ENCODE assay signal across 1 cellular context in the genomic region with DNA sequence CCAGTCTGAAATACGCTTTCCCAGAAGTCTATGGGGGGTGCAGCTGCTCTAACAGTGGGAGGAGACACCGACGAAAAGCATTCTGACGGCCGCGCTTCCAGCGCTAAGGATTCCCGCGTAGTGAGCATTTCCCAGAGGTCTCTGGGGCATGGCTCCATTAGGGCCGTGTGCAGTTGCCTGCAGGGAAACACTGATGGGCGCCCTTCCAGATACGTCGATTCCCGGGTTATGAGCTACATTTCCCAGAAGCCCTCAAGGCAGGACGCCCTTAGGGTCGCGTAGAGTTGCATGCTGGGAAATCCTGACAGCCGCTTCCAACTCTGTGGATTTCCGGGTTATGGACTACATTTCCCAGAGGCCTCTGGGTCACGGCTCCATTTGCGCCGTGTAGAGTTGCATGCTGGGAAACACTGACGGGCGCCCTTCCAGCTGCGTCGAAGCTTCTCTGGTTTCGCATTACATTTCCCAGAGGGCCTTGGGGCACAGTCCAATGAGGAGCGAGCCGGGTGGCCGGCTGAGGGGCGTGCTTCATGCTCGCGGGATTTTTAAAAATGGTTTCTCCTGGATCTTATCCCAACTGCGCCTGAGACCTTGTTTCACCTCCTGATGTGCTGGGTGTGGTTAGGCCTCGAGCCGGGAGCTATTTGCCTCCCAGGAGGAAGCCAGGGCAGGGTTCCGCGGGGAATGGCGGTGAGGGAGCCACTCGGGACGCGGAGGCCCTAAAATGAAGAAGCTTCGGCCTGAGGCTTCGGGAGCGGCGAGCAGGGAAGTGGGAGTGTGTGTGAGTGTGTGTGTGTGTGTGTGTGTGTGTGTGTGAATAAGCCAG.
A peak's percentile ranks its signal among the peaks of the same experiment; 100 is the strongest.
TF ChIP-seq lines count a peak whose summit lies in the region.

No MANE protein-coding gene starts in this region.

TF ChIP-seq in SK-N-SH, 30 proteins besides CTCF, POLR2A, EP300 and RAD21 (continued from another document):
- TF ChIP-seq, protein P1, sequence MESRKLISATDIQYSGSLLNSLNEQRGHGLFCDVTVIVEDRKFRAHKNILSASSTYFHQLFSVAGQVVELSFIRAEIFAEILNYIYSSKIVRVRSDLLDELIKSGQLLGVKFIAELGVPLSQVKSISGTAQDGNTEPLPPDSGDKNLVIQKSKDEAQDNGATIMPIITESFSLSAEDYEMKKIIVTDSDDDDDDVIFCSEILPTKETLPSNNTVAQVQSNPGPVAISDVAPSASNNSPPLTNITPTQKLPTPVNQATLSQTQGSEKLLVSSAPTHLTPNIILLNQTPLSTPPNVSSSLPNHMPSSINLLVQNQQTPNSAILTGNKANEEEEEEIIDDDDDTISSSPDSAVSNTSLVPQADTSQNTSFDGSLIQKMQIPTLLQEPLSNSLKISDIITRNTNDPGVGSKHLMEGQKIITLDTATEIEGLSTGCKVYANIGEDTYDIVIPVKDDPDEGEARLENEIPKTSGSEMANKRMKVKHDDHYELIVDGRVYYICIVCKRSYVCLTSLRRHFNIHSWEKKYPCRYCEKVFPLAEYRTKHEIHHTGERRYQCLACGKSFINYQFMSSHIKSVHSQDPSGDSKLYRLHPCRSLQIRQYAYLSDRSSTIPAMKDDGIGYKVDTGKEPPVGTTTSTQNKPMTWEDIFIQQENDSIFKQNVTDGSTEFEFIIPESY (IDR thresholded peaks at IDR 0.05; ENCODE audit: borderline replicate concordance, low read depth): peak; percentile 44; the same call in 1 of the 2 replicates
- TF ChIP-seq GABPA (IDR thresholded peaks at IDR 0.05; ENCODE audit: low read depth): peak; percentile 48
- no peak for TF ChIP-seq RXRA (IDR thresholded peaks at IDR 0.05; ENCODE audit: borderline replicate concordance, low read depth)
- TF ChIP-seq IRF3 (IDR thresholded peaks at IDR 0.05; ENCODE audit: low read depth, low read length): peak; percentile 12; the same call in 1 of the 2 replicates
- TF ChIP-seq ELF1 (IDR thresholded peaks at IDR 0.05): peak; percentile 98
- no peak for TF ChIP-seq NRF1 (IDR thresholded peaks at IDR 0.05; ENCODE audit: low read depth, low read length)
- peak; percentile 86 for TF ChIP-seq YY1 (IDR thresholded peaks at IDR 0.05; ENCODE audit: low read depth)
- TF ChIP-seq FOXM1 (IDR thresholded peaks at IDR 0.05; ENCODE audit: low read depth): no peak
- TF ChIP-seq CHD2 (IDR thresholded peaks at IDR 0.05; ENCODE audit: low read length, partially characterized antibody): peak; percentile 76
- TF ChIP-seq JUND (IDR thresholded peaks at IDR 0.05): no peak
- TF ChIP-seq, protein P2, sequence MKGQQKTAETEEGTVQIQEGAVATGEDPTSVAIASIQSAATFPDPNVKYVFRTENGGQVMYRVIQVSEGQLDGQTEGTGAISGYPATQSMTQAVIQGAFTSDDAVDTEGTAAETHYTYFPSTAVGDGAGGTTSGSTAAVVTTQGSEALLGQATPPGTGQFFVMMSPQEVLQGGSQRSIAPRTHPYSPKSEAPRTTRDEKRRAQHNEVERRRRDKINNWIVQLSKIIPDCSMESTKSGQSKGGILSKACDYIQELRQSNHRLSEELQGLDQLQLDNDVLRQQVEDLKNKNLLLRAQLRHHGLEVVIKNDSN (IDR thresholded peaks at IDR 0.05; ENCODE audit: borderline replicate concordance, low read depth): 0 out of 2 replicates have a peak, but pooled peaks have one; percentile 46
- TF ChIP-seq MAX (IDR thresholded peaks at IDR 0.05; ENCODE audit: low read depth): peak; percentile 79
- peak; percentile 44; the same call in 1 of the 2 replicates for TF ChIP-seq TCF12 (IDR thresholded peaks at IDR 0.05)
- TF ChIP-seq NFIC (IDR thresholded peaks at IDR 0.05; ENCODE audit: borderline replicate concordance): 0 out of 2 replicates have a peak, but pooled peaks have one; percentile 22
- 0 out of 2 replicates have a peak, but pooled peaks have one; percentile 3 for TF ChIP-seq FOSL2 (IDR thresholded peaks at IDR 0.05; ENCODE audit: borderline replicate concordance, low read depth)
- 0 out of 2 replicates have a peak, but pooled peaks have one; percentile 20 for TF ChIP-seq POLR2AphosphoS5 (IDR thresholded peaks at IDR 0.05; ENCODE audit: low read depth, low read length)
- TF ChIP-seq TEAD4 (IDR thresholded peaks at IDR 0.05; ENCODE audit: borderline replicate concordance, insufficient read depth): 0 out of 2 replicates have a peak, but pooled peaks have one; percentile 18
TF ChIP-seq in SK-N-SH: peak in this region for 15.
